8 cellular contexts compared by ENCODE assay signal in genomic region chr2:2613279-2614199, GRCh38.
DNase-seq lines count a peak whose midpoint lies in the region; ATAC-seq and TF ChIP-seq lines count a peak whose summit lies in the region.

No MANE protein-coding gene starts in this region.

- no peak for TF ChIP-seq CTCF in CD14-positive monocyte (IDR thresholded peaks at IDR 0.05)
- TF ChIP-seq CTCF in Peyer's patch (IDR thresholded peaks at IDR 0.05), result no peak
- TF ChIP-seq CTCF in nephron progenitor cell (IDR thresholded peaks at IDR 0.05), result no peak

- H3K27me3 ChIP-seq in Peyer's patch, result no peaks in the 10 kb centered on the region

- intact Hi-C loops in CD14-positive monocyte (cut with micrococcal nuclease), result no loop called here

- no peaks in the 10 kb centered on the region for H3K9me3 ChIP-seq in Peyer's patch

- H3K4me3 ChIP-seq in Peyer's patch, result peak overlapping the region; percentile 6 to 50 (median 32)

- H3K27ac ChIP-seq in Peyer's patch, result peak overlapping the region in 1 of 4 donors; percentile 42

- no peaks in the 10 kb centered on the region for H3K4me1 ChIP-seq in Peyer's patch

- ATAC-seq in GM19438 (IDR thresholded peaks at IDR 0.05; ENCODE audit: low read depth, unreplicated experiment) (peak; percentile 100), HG03565 (IDR thresholded peaks at IDR 0.05; ENCODE audit: unreplicated experiment) (peak; percentile 100)

- DNase-seq in CD14-positive monocyte (ENCODE audit: low spot score) (peak; percentile 67), Peyer's patch (peak; percentile 53 to 90 (median 72)), fibroblast of the conjunctiva (ENCODE audit: low read depth) (peak; percentile 80), nephron progenitor cell (peak; percentile 85)
- peak; percentile 58 for DNase-seq in activated T-helper 9 cell treated with anti-CD3 and anti-CD28 coated beads, Interleukin-2, amount 50 U/mL, for 16 hours (ENCODE audit: low read depth)
- DNase-seq in stimulated activated naive CD4-positive, alpha-beta T cell treated with Interleukin-2 at 50 U/mL for 16 hours (lab: John Stamatoyannopoulos, UW), result peak; percentile 75

- H3K36me3 ChIP-seq in Peyer's patch, result no peaks in the 10 kb centered on the region

- H3K4me3 Mint-ChIP-seq in CD14-positive monocyte, result peak overlapping the region; percentile 58 to 84
- peak overlapping the region; percentile 81 for H3K4me3 Mint-ChIP-seq in nephron progenitor cell

- H3K27me3 Mint-ChIP-seq in CD14-positive monocyte (ENCODE audit: low read depth in 3 of 3) (peaks cover 3 to 14% (median 13%) of the 10 kb centered on the region in 3 donors), nephron progenitor cell (ENCODE audit: low read depth, poor library complexity) (peaks cover 27% of the 10 kb centered on the region)

- H3K27ac Mint-ChIP-seq in CD14-positive monocyte, result peak overlapping the region in 2 of 7 donors; percentile 9 to 34
- peak overlapping the region; percentile 58 for H3K27ac Mint-ChIP-seq in nephron progenitor cell

- TF ChIP-seq POLR2A in Peyer's patch (IDR thresholded peaks at IDR 0.05), result no peak

- peaks cover 4 to 15% (median 8%) of the 10 kb centered on the region in 7 donors for H3K9me3 Mint-ChIP-seq in CD14-positive monocyte
- H3K9me3 Mint-ChIP-seq in nephron progenitor cell, result peaks cover 9% of the 10 kb centered on the region

- peaks cover 9% of the 10 kb centered on the region for H3K4me1 Mint-ChIP-seq in CD14-positive monocyte
- H3K4me1 Mint-ChIP-seq in nephron progenitor cell, result peaks cover 15% of the 10 kb centered on the region

- H3K36me3 Mint-ChIP-seq in CD14-positive monocyte (no peaks in the 10 kb centered on the region), nephron progenitor cell (ENCODE audit: low read depth) (peaks cover 8% of the 10 kb centered on the region)
